In genomic region chr4:39648827-39649558, GRCh38 we compare ENCODE assay signal across 25 cellular contexts. TPM values are rescaled to one million over a fixed set of nuclear protein-coding genes. Genes with fewer than 3 reads are reported as not detected.
DNase-seq lines count a peak whose midpoint lies in the region; ATAC-seq, FAIRE-seq and TF ChIP-seq lines count a peak whose summit lies in the region.
"Had no signal": no experiment of that assay in that cellular context is flagged by ENCODE, and none has a peak within 500 bp of the region (broad histone marks: within the 10 kb centered on the region; RNA-seq: fewer than 3 reads in every experiment).

No MANE protein-coding gene starts in this region.

- no peaks in the 10 kb centered on the region for H3K9me3 ChIP-seq in SK-N-SH
- no peaks in the 10 kb centered on the region for H3K9me3 ChIP-seq in OCI-LY7 (ENCODE audit: low read length)
- no peaks in the 10 kb centered on the region for H3K9me3 ChIP-seq in vagina
- H3K9me3 ChIP-seq: BLaER1 treated with 17β-estradiol and CSF1 and Interleukin-3, amounts not matched to agents 10 nM and 100 nM had no signal

- no peaks in the 10 kb centered on the region for H3K9me2 ChIP-seq in SK-N-SH
- no peaks in the 10 kb centered on the region for H3K9me2 ChIP-seq in OCI-LY7 (ENCODE audit: insufficient read depth, low read length)

- H3K4me2 ChIP-seq in SK-N-SH: no peak overlapping the region
- no peak overlapping the region for H3K4me2 ChIP-seq in OCI-LY7 (ENCODE audit: low read length)
- H3K4me2 ChIP-seq: BLaER1 treated with 17β-estradiol and CSF1 and Interleukin-3, amounts not matched to agents 10 nM and 100 nM had no signal

- no peak for TF ChIP-seq EP300 in SK-N-SH (IDR thresholded peaks at IDR 0.05; ENCODE audit: borderline replicate concordance in 1 of 2, low read depth in 1 of 2, low read length in 1 of 2)

- TF ChIP-seq POLR2A in vagina (IDR thresholded peaks at IDR 0.05) (no peak), H54 (IDR thresholded peaks at IDR 0.05; ENCODE audit: low read depth, low read length) (no peak)

- DNase-seq in SK-N-SH (peak; percentile 27), OCI-LY7 (ENCODE audit: low spot score) (no peak), left lobe of liver (ENCODE audit: low spot score) (no peak), vagina (ENCODE audit: extremely low spot score in 2 of 2) (no peak), H54 (ENCODE audit: insufficient read length, low spot score) (no peak)
- no peak for DNase-seq in activated CD4-positive, alpha-beta T cell treated with anti-CD3 and anti-CD28 coated beads, Interleukin-2, amount 50 U/mL, for 4 hours
- no peak for DNase-seq in activated CD8-positive, alpha-beta memory T cell treated with anti-CD3 and anti-CD28 coated beads, Interleukin-2, amount 50 U/mL, for 48 hours
- DNase-seq: CD4-positive, alpha-beta T cell; EL; GF-D8; H7; Kasumi-1; NCI-H1105; NCI-H146; NCI-H1930; NCI-H226; NCI-H510A; RPMI8226; SHP77 had no signal

- H3F3A ChIP-seq in SK-N-SH (replicated peaks; ENCODE audit: insufficient read depth): no peaks in the 10 kb centered on the region

- POLR2A ChIA-PET in SK-N-SH (lab: Yijun Ruan, JAX): no interaction called here
- POLR2A ChIA-PET in OCI-LY7 (lab: Charles Lee): no interaction called here

- peaks cover 0 to 3% of the 10 kb centered on the region in 2 experiments for H3K36me3 ChIP-seq in SK-N-SH (replicated peaks in 1 of 2; ENCODE audit: control insufficient read depth in 1 of 2, insufficient read depth in 2 of 2, low read length in 1 of 2)
- H3K36me3 ChIP-seq in OCI-LY7 (ENCODE audit: insufficient read depth, low read length): no peaks in the 10 kb centered on the region
- H3K36me3 ChIP-seq in vagina: no peaks in the 10 kb centered on the region
- H3K36me3 ChIP-seq: BLaER1 treated with 17β-estradiol and CSF1 and Interleukin-3, amounts not matched to agents 10 nM and 100 nM had no signal

- FAIRE-seq in H54 (lab: Jason Lieb, UNC): no peak
- FAIRE-seq: D721Med, GM12891, GM19239 had no signal

- H4K20me1 ChIP-seq in SK-N-SH (ENCODE audit: insufficient read depth): no peaks in the 10 kb centered on the region
- H4K20me1 ChIP-seq in OCI-LY7 (ENCODE audit: insufficient read depth, low read length): no peaks in the 10 kb centered on the region
- H4K20me1 ChIP-seq: BLaER1 treated with 17β-estradiol and CSF1 and Interleukin-3, amounts not matched to agents 10 nM and 100 nM had no signal

- H3K27me3 ChIP-seq in SK-N-SH (ENCODE audit: insufficient read depth) (no peaks in the 10 kb centered on the region), vagina (no peaks in the 10 kb centered on the region)
- H3K27me3 ChIP-seq: BLaER1 treated with 17β-estradiol and CSF1 and Interleukin-3, amounts not matched to agents 10 nM and 100 nM had no signal

- H2AFZ ChIP-seq in SK-N-SH (ENCODE audit: low read depth): no peak overlapping the region
- no peak overlapping the region for H2AFZ ChIP-seq in OCI-LY7 (ENCODE audit: low read length)

- TF ChIP-seq CTCF in SK-N-SH (IDR thresholded peaks at IDR 0.05) (no peak), OCI-LY7 (conservative IDR thresholded peaks at IDR 0.05; ENCODE audit: low read length) (0 out of 2 replicates have a peak, but pooled peaks have one; percentile 17), vagina (IDR thresholded peaks at IDR 0.05) (no peak)

- H3K79me2 ChIP-seq in SK-N-SH (ENCODE audit: insufficient read depth) (no peaks in the 10 kb centered on the region), OCI-LY7 (ENCODE audit: insufficient read depth, low read depth, low read length) (no peaks in the 10 kb centered on the region)

- H3K9ac ChIP-seq in SK-N-SH: no peak overlapping the region
- H3K9ac ChIP-seq: BLaER1 treated with 17β-estradiol and CSF1 and Interleukin-3, amounts not matched to agents 10 nM and 100 nM had no signal

- ATAC-seq in SK-N-SH treated with all-trans-retinoic acid at 6 μM for 48 hours (no peak), left lobe of liver (peak; percentile 16)
- ATAC-seq: K562 had no signal

- no TSS peak for BruUV-seq in OCI-LY7 (replicated peaks; lab: Mats Ljungman, UMichigan)

- WGBS in SK-N-SH (ENCODE audit: low lambda C conversion rate): 81% methylated on average over 3 of the region's 6 CpGs

- H3K4me3 ChIP-seq in SK-N-SH (ENCODE audit: low read depth in 2 of 2, low read length in 1 of 2) (no peak overlapping the region), OCI-LY7 (ENCODE audit: low read depth, low read length, poor library complexity, severe bottlenecking) (no peak overlapping the region), vagina (no peak overlapping the region)
- H3K4me3 ChIP-seq: BLaER1 treated with 17β-estradiol and CSF1 and Interleukin-3, amounts not matched to agents 10 nM and 100 nM; K562 had no signal

- H3K4me1 ChIP-seq in SK-N-SH (ENCODE audit: control insufficient read depth in 1 of 2, insufficient read depth in 2 of 2, low read depth in 1 of 2, low read length in 1 of 2): no peaks in the 10 kb centered on the region; a peak in 1 of 4 replicates
- H3K4me1 ChIP-seq in OCI-LY7 (ENCODE audit: insufficient read depth, low read length, poor library complexity, severe bottlenecking): no peaks in the 10 kb centered on the region
- no peaks in the 10 kb centered on the region for H3K4me1 ChIP-seq in vagina

- no peak for TF ChIP-seq RAD21 in SK-N-SH (IDR thresholded peaks at IDR 0.05; ENCODE audit: low read length)

- CTCF ChIA-PET in SK-N-SH (lab: Yijun Ruan, JAX) (interaction anchor here (1.0 kb wide), 1 partner anchor 15 kb away, joined by 4 read pairs; no protein-coding TSS in a partner anchor), OCI-LY7 (lab: Charles Lee; ENCODE audit: unreplicated experiment) (no interaction called here)

- intact Hi-C loops in OCI-LY7 (cut with micrococcal nuclease; ENCODE audit: unreplicated experiment) (no loop called here), vagina (cut with DNase I) (no loop called here)

- H3K27ac ChIP-seq in SK-N-SH (ENCODE audit: low read depth in 2 of 2, low read length in 1 of 2) (no peak overlapping the region), OCI-LY7 (ENCODE audit: low read depth, low read length, poor library complexity, severe bottlenecking) (no peak overlapping the region), vagina (no peak overlapping the region)
- H3K27ac ChIP-seq: BLaER1 treated with 17β-estradiol and CSF1 and Interleukin-3, amounts not matched to agents 10 nM and 100 nM had no signal

TF ChIP-seq in SK-N-SH, 30 proteins besides CTCF, POLR2A, EP300 and RAD21 (continues in another document):
- TF ChIP-seq ZBTB33 (IDR thresholded peaks at IDR 0.05; ENCODE audit: borderline replicate concordance, low read depth): no peak
- TF ChIP-seq MXI1 (IDR thresholded peaks at IDR 0.05; ENCODE audit: low read depth, low read length): no peak
- TF ChIP-seq GATA2 (CRISPR knock-in tag; IDR thresholded peaks at IDR 0.05): no peak
- no peak for TF ChIP-seq POLR2AphosphoS5 (IDR thresholded peaks at IDR 0.05; ENCODE audit: low read depth, low read length)
- TF ChIP-seq TAF1 (IDR thresholded peaks at IDR 0.05; ENCODE audit: borderline replicate concordance, low read depth, low read length): no peak
- no peak for TF ChIP-seq RFX5 (IDR thresholded peaks at IDR 0.05; ENCODE audit: low read length)

TF ChIP-seq in SK-N-SH treated with all-trans-retinoic acid at 6 μM for 48 hours, 23 proteins besides CTCF, POLR2A, EP300 and RAD21:
- TF ChIP-seq TCF4 (CRISPR knock-in tag; IDR thresholded peaks at IDR 0.05; ENCODE audit: borderline replicate concordance) (no peak), ISL1 (CRISPR knock-in tag; IDR thresholded peaks at IDR 0.05) (no peak), SNAI2 (CRISPR knock-in tag; IDR thresholded peaks at IDR 0.05) (no peak), GLIS3 (CRISPR knock-in tag; IDR thresholded peaks at IDR 0.05) (no peak), ZNF565 (CRISPR knock-in tag; conservative IDR thresholded peaks at IDR 0.05; ENCODE audit: low read depth) (no peak)
- TF ChIP-seq, protein P1, sequence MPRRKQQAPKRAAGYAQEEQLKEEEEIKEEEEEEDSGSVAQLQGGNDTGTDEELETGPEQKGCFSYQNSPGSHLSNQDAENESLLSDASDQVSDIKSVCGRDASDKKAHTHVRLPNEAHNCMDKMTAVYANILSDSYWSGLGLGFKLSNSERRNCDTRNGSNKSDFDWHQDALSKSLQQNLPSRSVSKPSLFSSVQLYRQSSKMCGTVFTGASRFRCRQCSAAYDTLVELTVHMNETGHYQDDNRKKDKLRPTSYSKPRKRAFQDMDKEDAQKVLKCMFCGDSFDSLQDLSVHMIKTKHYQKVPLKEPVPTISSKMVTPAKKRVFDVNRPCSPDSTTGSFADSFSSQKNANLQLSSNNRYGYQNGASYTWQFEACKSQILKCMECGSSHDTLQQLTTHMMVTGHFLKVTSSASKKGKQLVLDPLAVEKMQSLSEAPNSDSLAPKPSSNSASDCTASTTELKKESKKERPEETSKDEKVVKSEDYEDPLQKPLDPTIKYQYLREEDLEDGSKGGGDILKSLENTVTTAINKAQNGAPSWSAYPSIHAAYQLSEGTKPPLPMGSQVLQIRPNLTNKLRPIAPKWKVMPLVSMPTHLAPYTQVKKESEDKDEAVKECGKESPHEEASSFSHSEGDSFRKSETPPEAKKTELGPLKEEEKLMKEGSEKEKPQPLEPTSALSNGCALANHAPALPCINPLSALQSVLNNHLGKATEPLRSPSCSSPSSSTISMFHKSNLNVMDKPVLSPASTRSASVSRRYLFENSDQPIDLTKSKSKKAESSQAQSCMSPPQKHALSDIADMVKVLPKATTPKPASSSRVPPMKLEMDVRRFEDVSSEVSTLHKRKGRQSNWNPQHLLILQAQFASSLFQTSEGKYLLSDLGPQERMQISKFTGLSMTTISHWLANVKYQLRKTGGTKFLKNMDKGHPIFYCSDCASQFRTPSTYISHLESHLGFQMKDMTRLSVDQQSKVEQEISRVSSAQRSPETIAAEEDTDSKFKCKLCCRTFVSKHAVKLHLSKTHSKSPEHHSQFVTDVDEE (CRISPR knock-in tag; IDR thresholded peaks at IDR 0.05): no peak

RNA-seq across cellular contexts. Expression of gene SMIM14, which starts 10.3 kb away (rescaled TPM):
- 11.1 and 12.6 TPM in 2 replicates for polyA plus RNA-seq in SK-N-SH (2012; rRNA removed)
- polyA plus RNA-seq in SK-N-SH (2012; cell fraction: cytosol; rRNA removed): 16.5 and 20.9 TPM in 2 replicates
- 4.1 and 7.2 TPM in 2 replicates for polyA plus RNA-seq in SK-N-SH (2012; cell fraction: nucleus; rRNA removed)
- total RNA-seq in OCI-LY7 (2014; rRNA removed; shearing (Covaris generic)): 0.03 TPM in 1 of 2 replicates, not detected in the other
- 1.1 and 1.8 TPM in 2 replicates for total RNA-seq in OCI-LY7 (2022)
- total RNA-seq in left lobe of liver: 209 TPM
- total RNA-seq in vagina: 23.8 TPM

RNA-seq across cellular contexts. Expression of gene UBE2K, which starts 48.9 kb away (rescaled TPM):
- 54.4 and 102 TPM in 2 replicates for polyA plus RNA-seq in SK-N-SH (2012; rRNA removed)
- polyA plus RNA-seq in SK-N-SH (2012; cell fraction: cytosol; rRNA removed): 79.9 and 131 TPM in 2 replicates
- polyA plus RNA-seq in SK-N-SH (2012; cell fraction: nucleus; rRNA removed): 11.5 and 22.3 TPM in 2 replicates
- 20.8 and 47.7 TPM in 2 replicates for total RNA-seq in OCI-LY7 (2014; rRNA removed; shearing (Covaris generic))
- 88.0 and 93.8 TPM in 2 replicates for total RNA-seq in OCI-LY7 (2022)
- 43.4 TPM for total RNA-seq in left lobe of liver
- 21.4 TPM for total RNA-seq in vagina
